ENCODE assay signal across 11 cellular contexts in genomic region chr20:1664911-1665310, GRCh38. TPM values are rescaled to one million over a fixed set of nuclear protein-coding genes. Genes with fewer than 3 reads are reported as not detected.
DNase-seq lines count a peak whose midpoint lies in the region; ATAC-seq, FAIRE-seq and TF ChIP-seq lines count a peak whose summit lies in the region.
"Had no signal": no experiment of that assay in that cellular context is flagged by ENCODE, and none has a peak within 500 bp of the region (broad histone marks: within the 10 kb centered on the region; RNA-seq: fewer than 3 reads in every experiment).

No MANE protein-coding gene starts in this region.

- TF ChIP-seq POLR2A in right lobe of liver (IDR thresholded peaks at IDR 0.05) (no peak), HepG2 (IDR thresholded peaks at IDR 0.05; ENCODE audit: insufficient read depth in 1 of 2, low read depth in 2 of 2, low read length in 2 of 2) (no peak)

- no peak overlapping the region for H3K4me3 ChIP-seq in right lobe of liver
- H3K4me3 ChIP-seq in HepG2 (replicated peaks in 1 of 3; ENCODE audit: insufficient read depth in 1 of 3, low read depth in 2 of 3, low read length in 3 of 3), result no peak overlapping the region
- no peak overlapping the region for H3K4me3 ChIP-seq in skin epidermis

- H3K27ac ChIP-seq in right lobe of liver (no peak overlapping the region), HepG2 (ENCODE audit: extremely low read length, insufficient read depth, low read length) (no peak overlapping the region), skin epidermis (peak overlapping the region in 12 of 21 experiments; percentile 5 to 88 (median 64))

- POLR2A ChIA-PET in HepG2 (lab: Yijun Ruan, JAX), result no interaction called here

- in situ Hi-C loops in HepG2 (cut with HindIII; ENCODE audit: extremely low pct_ligation_motif_present, low pct_unique_long_range_greater_than_20kb), result no loop called here
- in situ Hi-C loops in ACHN (cut with HindIII; ENCODE audit: low pct_ligation_motif_present, low pct_unique_long_range_greater_than_20kb, low sequenced_read_pairs), result no loop called here

- DNase-seq in right lobe of liver, result no peak
- DNase-seq in HepG2 (ENCODE audit: low spot score), result no peak
- peak; percentile 40 for DNase-seq in activated T-helper 1 cell treated with Interleukin-2 at 50 U/mL for 16 hours (ENCODE audit: low read depth)
- DNase-seq in Right ventricle myocardium superior, result no peak
- no peak for DNase-seq in ACHN
- DNase-seq in RCC 7860 (ENCODE audit: low spot score), result no peak
- no peak for DNase-seq in NOMO-1 treated with dmso at 0.1 percent for 144 hours (lab: John Stamatoyannopoulos, UW; ENCODE audit: unreplicated experiment)
- DNase-seq: NCI-H2107 had no signal

- no peaks in the 10 kb centered on the region for H3K79me2 ChIP-seq in HepG2 (ENCODE audit: insufficient read depth, low read length)

- intact Hi-C loops in right lobe of liver (cut with DNase I), result no loop called here
- intact Hi-C loops in HepG2 (cut with micrococcal nuclease; ENCODE audit: unreplicated experiment), result no loop called here
- intact Hi-C loops in Right ventricle myocardium superior (cut with DNase I), result no loop called here

- no peak overlapping the region for H3K4me2 ChIP-seq in HepG2 (ENCODE audit: low read depth, low read length)

- no peaks in the 10 kb centered on the region for H3K9me3 ChIP-seq in right lobe of liver
- no peaks in the 10 kb centered on the region for H3K9me3 ChIP-seq in HepG2 (ENCODE audit: low read length)

- ATAC-seq in right lobe of liver (peak in 3 of 4 donors; percentile 27 to 38 (median 36)), HepG2 (no peak; the same call in 2 of the 3 replicates), Right ventricle myocardium superior (ENCODE audit: poor library complexity) (no peak)

- no peak for TF ChIP-seq EP300 in HepG2 (IDR thresholded peaks at IDR 0.05; ENCODE audit: low read depth in 2 of 2, low read length in 2 of 2)
- no peak for TF ChIP-seq EP300 in HepG2 (CRISPR knock-in tag; IDR thresholded peaks at IDR 0.05; ENCODE audit: borderline replicate concordance)

- no peak overlapping the region for H2AFZ ChIP-seq in HepG2 (ENCODE audit: low read length)

- 28% methylated on average over 5 of the region's 5 CpGs for WGBS in right lobe of liver (ENCODE audit: insufficient coverage, low coverage, low lambda C conversion rate, missing lambda C conversion rate)
- WGBS in HepG2 (ENCODE audit: low lambda C conversion rate), result 21% methylated on average over 5 of the region's 5 CpGs

- TF ChIP-seq CTCF in right lobe of liver (IDR thresholded peaks at IDR 0.05), result no peak
- no peak for TF ChIP-seq CTCF in HepG2 (CRISPR knock-in tag; IDR thresholded peaks at IDR 0.05)

- CTCF ChIA-PET in HepG2 (lab: Yijun Ruan, JAX; ENCODE audit: low intra/inter-chr PET ratio, low total read pairs), result no interaction called here

- H3K27me3 ChIP-seq in right lobe of liver, result no peaks in the 10 kb centered on the region
- H3K27me3 ChIP-seq in HepG2 (ENCODE audit: control insufficient read depth in 1 of 2, insufficient read depth in 2 of 2, low read length in 2 of 2), result peaks cover 0 to 17% of the 10 kb centered on the region in 2 experiments; a peak in 1 of 5 replicates

- FAIRE-seq in HepG2 (lab: Jason Lieb, UNC) (no peak), RCC 7860 (lab: Jason Lieb, UNC) (no peak)
- FAIRE-seq: urothelium cell line had no signal

- H3K36me3 ChIP-seq in right lobe of liver (no peaks in the 10 kb centered on the region), HepG2 (replicated peaks in 1 of 2; ENCODE audit: control insufficient read depth in 1 of 2, insufficient read depth in 2 of 2, low read length in 2 of 2) (no peaks in the 10 kb centered on the region)

- no TSS peak for BruUV-seq in HepG2 (replicated peaks; lab: Mats Ljungman, UMichigan)

- H3K4me1 ChIP-seq in right lobe of liver, result no peaks in the 10 kb centered on the region
- H3K4me1 ChIP-seq in HepG2 (ENCODE audit: insufficient read depth, low read length), result no peaks in the 10 kb centered on the region

- H3K9ac ChIP-seq in HepG2 (ENCODE audit: insufficient read depth, low read depth, low read length), result no peak overlapping the region

- no peak for TF ChIP-seq RAD21 in HepG2 (CRISPR knock-in tag; IDR thresholded peaks at IDR 0.05)

- no peaks in the 10 kb centered on the region for H4K20me1 ChIP-seq in HepG2 (ENCODE audit: insufficient read depth, low read length)

TF ChIP-seq in HepG2, 621 proteins besides CTCF, POLR2A, EP300 and RAD21 (continues in another document):
- TF ChIP-seq ISX (CRISPR knock-in tag; conservative IDR thresholded peaks at IDR 0.05) (no peak), ZNF414 (CRISPR knock-in tag; IDR thresholded peaks at IDR 0.05) (no peak), HHEX (CRISPR knock-in tag; IDR thresholded peaks at IDR 0.05) (no peak), MAZ (IDR thresholded peaks at IDR 0.05; ENCODE audit: borderline replicate concordance, low read depth, low read length) (no peak), MAZ (CRISPR knock-in tag; IDR thresholded peaks at IDR 0.05; ENCODE audit: low read depth) (no peak), ZNF430 (CRISPR knock-in tag; IDR thresholded peaks at IDR 0.05) (no peak), ZNF350 (CRISPR knock-in tag; IDR thresholded peaks at IDR 0.05; ENCODE audit: borderline replicate concordance, low read depth) (no peak)

RNA-seq across cellular contexts. Expression of gene SIRPG, which starts 7.3 kb away (rescaled TPM):
- total RNA-seq in right lobe of liver, result under 1 TPM in 2 of 6 experiments, not detected in 4; 0.31 to 0.37 TPM
- not detected in 2 replicates for total RNA-seq in HepG2 (2016; rRNA removed; fragmentation: Illumina TruSeq; extraction: Trizol)
- total RNA-seq in HepG2 (2016; cell fraction: cytosol; rRNA removed; fragmentation: Illumina TruSeq; extraction: Trizol; ENCODE audit: low read depth), result not detected in 2 replicates
- not detected in 2 replicates for total RNA-seq in HepG2 (2016; cell fraction: insoluble cytoplasmic fraction; rRNA removed; fragmentation: Illumina TruSeq; extraction: Trizol)
- total RNA-seq in HepG2 (2016; cell fraction: membrane; rRNA removed; fragmentation: Illumina TruSeq; extraction: Trizol), result not detected in 2 replicates
- not detected in 2 replicates for total RNA-seq in HepG2 (2016; cell fraction: nucleus; rRNA removed; fragmentation: Illumina TruSeq; extraction: Trizol)
- polyA plus RNA-seq in HepG2 (2011; rRNA removed), result not detected in 2 replicates
- polyA plus RNA-seq in HepG2 (2011; cell fraction: cytosol; rRNA removed), result not detected in 2 replicates
- not detected in 2 replicates for polyA plus RNA-seq in HepG2 (2011; cell fraction: nucleus; rRNA removed)
- polyA plus RNA-seq in HepG2 (2012), result not detected in 2 replicates
- polyA plus RNA-seq in HepG2 (2016; cell fraction: cytosol; fragmentation: Illumina TruSeq; extraction: Trizol; ENCODE audit: low read depth), result not detected in 2 replicates
- not detected in 2 replicates for polyA plus RNA-seq in HepG2 (2016; cell fraction: insoluble cytoplasmic fraction; fragmentation: Illumina TruSeq; extraction: Trizol; ENCODE audit: low read depth)
- not detected in 2 replicates for polyA plus RNA-seq in HepG2 (2016; cell fraction: membrane; fragmentation: Illumina TruSeq; extraction: Trizol; ENCODE audit: low read depth)
- not detected in 2 replicates for polyA plus RNA-seq in HepG2 (2016; cell fraction: nucleus; fragmentation: Illumina TruSeq; extraction: Trizol; ENCODE audit: insufficient read depth, low read depth)
- not detected in 2 replicates for polyA minus RNA-seq in HepG2 (2011; rRNA and poly(A)+ RNA removed; ENCODE audit: low replicate concordance)
- not detected in 2 replicates for polyA minus RNA-seq in HepG2 (2011; cell fraction: cytosol; rRNA and poly(A)+ RNA removed)
- polyA minus RNA-seq in HepG2 (2011; cell fraction: nucleus; rRNA and poly(A)+ RNA removed), result not detected in 2 replicates
- total RNA-seq in Right ventricle myocardium superior, result not detected
- total RNA-seq: renal cortical epithelial cell had no signal

RNA-seq across cellular contexts. Expression of gene SIRPB1, which starts 45.1 kb away (rescaled TPM):
- total RNA-seq in right lobe of liver (1 to 10 TPM in 5 of 6 experiments, under 1 TPM in 1; 0.73 to 5.1 (median 3.9) TPM), HepG2 (2016; rRNA removed; fragmentation: Illumina TruSeq; extraction: Trizol) (0.98 and 1.4 TPM in 2 replicates), Right ventricle myocardium superior (0.35 TPM)
- total RNA-seq in HepG2 (2016; cell fraction: cytosol; rRNA removed; fragmentation: Illumina TruSeq; extraction: Trizol; ENCODE audit: low read depth), result 0.51 and 0.71 TPM in 2 replicates
- 0.61 and 0.85 TPM in 2 replicates for total RNA-seq in HepG2 (2016; cell fraction: insoluble cytoplasmic fraction; rRNA removed; fragmentation: Illumina TruSeq; extraction: Trizol)
- 2.2 and 2.6 TPM in 2 replicates for total RNA-seq in HepG2 (2016; cell fraction: membrane; rRNA removed; fragmentation: Illumina TruSeq; extraction: Trizol)
- total RNA-seq in HepG2 (2016; cell fraction: nucleus; rRNA removed; fragmentation: Illumina TruSeq; extraction: Trizol), result 0.40 and 0.69 TPM in 2 replicates
- 0.41 and 0.46 TPM in 2 replicates for polyA plus RNA-seq in HepG2 (2011; rRNA removed)
- 0.15 and 0.32 TPM in 2 replicates for polyA plus RNA-seq in HepG2 (2011; cell fraction: cytosol; rRNA removed)
- 0.52 and 0.58 TPM in 2 replicates for polyA plus RNA-seq in HepG2 (2011; cell fraction: nucleus; rRNA removed)
- polyA plus RNA-seq in HepG2 (2012), result 0.28 TPM in 1 of 2 replicates, not detected in the other
- polyA plus RNA-seq in HepG2 (2016; cell fraction: cytosol; fragmentation: Illumina TruSeq; extraction: Trizol; ENCODE audit: low read depth), result 1.4 and 1.6 TPM in 2 replicates
- polyA plus RNA-seq in HepG2 (2016; cell fraction: insoluble cytoplasmic fraction; fragmentation: Illumina TruSeq; extraction: Trizol; ENCODE audit: low read depth), result 1.2 and 2.0 TPM in 2 replicates
- 1.9 and 2.1 TPM in 2 replicates for polyA plus RNA-seq in HepG2 (2016; cell fraction: membrane; fragmentation: Illumina TruSeq; extraction: Trizol; ENCODE audit: low read depth)
- 3.3 and 4.5 TPM in 2 replicates for polyA plus RNA-seq in HepG2 (2016; cell fraction: nucleus; fragmentation: Illumina TruSeq; extraction: Trizol; ENCODE audit: insufficient read depth, low read depth)
- 0.09 and 0.12 TPM in 2 replicates for polyA minus RNA-seq in HepG2 (2011; rRNA and poly(A)+ RNA removed; ENCODE audit: low replicate concordance)
- 0.69 and 1.1 TPM in 2 replicates for polyA minus RNA-seq in HepG2 (2011; cell fraction: cytosol; rRNA and poly(A)+ RNA removed)
- polyA minus RNA-seq in HepG2 (2011; cell fraction: nucleus; rRNA and poly(A)+ RNA removed), result not detected in 2 replicates

Comparison
In these comparisons a context has a peak if more than half of its experiments do, and no peak if none do; other contexts are left out.
1. ATAC-seq: peak in right lobe of liver (3 of 4); none in HepG2 (single experiment) and Right ventricle myocardium superior (single experiment).
2. H3K27ac ChIP-seq: peak in skin epidermis (12 of 21); none in right lobe of liver (0 of 3) and HepG2 (single experiment).